ENCODE assay signal across 25 cellular contexts in the genomic region with DNA sequence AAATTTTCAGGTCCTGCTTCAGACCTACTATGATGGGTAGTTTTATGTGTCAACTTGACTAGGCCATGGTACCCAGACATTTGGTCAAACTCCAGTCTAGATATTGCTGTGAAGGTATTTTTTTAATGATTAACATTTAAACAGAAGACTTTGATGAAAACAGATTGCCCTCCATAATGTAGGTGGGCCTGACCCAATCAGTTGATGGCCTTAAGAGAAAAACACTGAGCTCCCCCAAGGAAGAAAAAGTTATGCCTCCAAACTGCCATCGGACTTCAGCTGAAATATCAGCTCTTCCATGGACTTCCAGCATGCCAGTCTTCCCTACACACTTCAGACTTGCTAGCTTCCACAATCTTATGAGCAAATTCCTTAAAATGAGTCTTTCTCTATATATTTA.
"Had no signal": no experiment of that assay in that cellular context is flagged by ENCODE, and none has a peak within 500 bp of the region (broad histone marks: within the 10 kb centered on the region; RNA-seq: fewer than 3 reads in every experiment).

No MANE protein-coding gene starts in this region.

- H3K27ac Mint-ChIP-seq: dendritic cell treated with granulocyte-macrophage colony-stimulating factor and Interleukin-4, amounts not matched to agents 40 ng/mL and 50 ng/mL, for 4 days; effector memory CD8-positive, alpha-beta T cell; endodermal cell had no signal

- H3K9me3 ChIP-seq: colonic mucosa, esophagus muscularis mucosa, esophagus squamous epithelium, gastrocnemius medialis, gastroesophageal sphincter, heart left ventricle, heart right ventricle had no signal

- H3K27ac ChIP-seq: colonic mucosa, coronary artery, dorsolateral prefrontal cortex, epithelial cell of prostate, esophagus muscularis mucosa, esophagus squamous epithelium, foreskin keratinocyte, gastrocnemius medialis, gastroesophageal sphincter, heart left ventricle, heart right ventricle, hepatocyte had no signal

- H3K27me3 Mint-ChIP-seq: dendritic cell treated with granulocyte-macrophage colony-stimulating factor and Interleukin-4, amounts not matched to agents 40 ng/mL and 50 ng/mL, for 4 days; effector memory CD8-positive, alpha-beta T cell had no signal

- H3K4me1 ChIP-seq: colonic mucosa, esophagus muscularis mucosa, esophagus squamous epithelium, foreskin keratinocyte, gastrocnemius medialis, gastroesophageal sphincter, heart left ventricle, heart right ventricle had no signal

- H3K9me3 Mint-ChIP-seq: dendritic cell treated with granulocyte-macrophage colony-stimulating factor and Interleukin-4, amounts not matched to agents 40 ng/mL and 50 ng/mL, for 4 days; endodermal cell had no signal

- H3K4me3 ChIP-seq: colonic mucosa, coronary artery, dorsolateral prefrontal cortex, esophagus muscularis mucosa, esophagus squamous epithelium, gastrocnemius medialis, gastroesophageal sphincter, heart left ventricle, heart right ventricle, hepatocyte had no signal

- H3K36me3 ChIP-seq: colonic mucosa, esophagus muscularis mucosa, esophagus squamous epithelium, gastrocnemius medialis, gastroesophageal sphincter, heart left ventricle, heart right ventricle had no signal

- DNase-seq: colonic mucosa; cortex of kidney; dermis blood vessel endothelial cell; dorsolateral prefrontal cortex; effector CD4-positive, alpha-beta T cell; effector CD8-positive, alpha-beta T cell; effector memory CD4-positive, alpha-beta T cell; effector memory CD8-positive, alpha-beta T cell; endodermal cell; erythroblast; esophagus squamous epithelium; foreskin fibroblast; foreskin keratinocyte; foreskin melanocyte; gastrocnemius medialis; glutamatergic neuron; head of caudate nucleus; heart left ventricle; heart right ventricle had no signal

- H3K4me3 Mint-ChIP-seq: dendritic cell treated with granulocyte-macrophage colony-stimulating factor and Interleukin-4, amounts not matched to agents 40 ng/mL and 50 ng/mL, for 4 days; effector memory CD8-positive, alpha-beta T cell; endodermal cell had no signal
